Comparison of ENCODE assay signal across 22 cellular contexts in genomic region chr10:72832701-72833100, GRCh38.
DNase-seq lines count a peak whose midpoint lies in the region; ATAC-seq, FAIRE-seq and TF ChIP-seq lines count a peak whose summit lies in the region.
"Had no signal": no experiment of that assay in that cellular context is flagged by ENCODE, and none has a peak within 500 bp of the region (broad histone marks: within the 10 kb centered on the region; RNA-seq: fewer than 3 reads in every experiment).

No MANE protein-coding gene starts in this region.

- TF ChIP-seq EP300 in HepG2 (IDR thresholded peaks at IDR 0.05; ENCODE audit: low read depth in 2 of 2, low read length in 2 of 2): no peak
- TF ChIP-seq EP300 in HepG2 (CRISPR knock-in tag; IDR thresholded peaks at IDR 0.05; ENCODE audit: borderline replicate concordance): no peak

- H3K9me3 Mint-ChIP-seq in brain: no peaks in the 10 kb centered on the region
- H3K9me3 Mint-ChIP-seq: CD8-positive, alpha-beta memory T cell; central memory CD8-positive, alpha-beta T cell; effector memory CD8-positive, alpha-beta T cell; neural crest cell; stimulated activated naive B cell treated with anti-CD40 and anti-IgM and Interleukin-4, amounts not matched to agents 10 μg/mL and 1 μg/mL and 100 μg/mL, for 72 hours had no signal

- CTCF ChIA-PET in HEK293 (lab: Yijun Ruan, JAX) (interaction anchor here (0.5 to 5.2 kb wide), 11 partner anchors 17 to 478 kb away, joined by 3 to 30 read pairs (median 3); partner anchors contain the start of gene DNAJB12), HepG2 (lab: Yijun Ruan, JAX; ENCODE audit: low intra/inter-chr PET ratio, low total read pairs) (interaction anchor here (2.4 kb wide), 1 partner anchor 468 kb away, joined by 18 read pairs; no protein-coding TSS in a partner anchor)

- H3K4me1 ChIP-seq in HEK293 (ENCODE audit: control insufficient read depth, insufficient read depth, low read length): 0 out of 2 replicates have a peak, but pooled peaks cover 6% of the 10 kb centered on the region
- peaks cover 13 to 21% of the 10 kb centered on the region in 2 donors for H3K4me1 ChIP-seq in thoracic aorta (ENCODE audit: control insufficient read depth in 1 of 2, low read depth in 2 of 2)
- H3K4me1 ChIP-seq in HepG2 (ENCODE audit: insufficient read depth, low read length): 0 out of 2 replicates have a peak, but pooled peaks cover 4% of the 10 kb centered on the region

- intact Hi-C loops in HepG2 (cut with micrococcal nuclease; ENCODE audit: unreplicated experiment): loop anchor here (10.0 kb wide), 1 partner anchor 288 kb away; no protein-coding TSS in a partner anchor

- H4K20me1 ChIP-seq in HepG2 (ENCODE audit: insufficient read depth, low read length): no peaks in the 10 kb centered on the region

- H3K4me2 ChIP-seq in HepG2 (ENCODE audit: low read depth, low read length): no peak overlapping the region

- ATAC-seq in thoracic aorta (ENCODE audit: insufficient number of reproducible peaks, low FRiP score, low read depth) (no peak), omental fat pad (ENCODE audit: low FRiP score) (no peak), HepG2 (no peak)
- ATAC-seq: activated CD8-positive, alpha-beta T cell treated with anti-CD3 and anti-CD28 coated beads, Interleukin-2, amount 10 ng/mL, durations not matched to agents 7 days and 5 days; effector memory CD8-positive, alpha-beta T cell; stimulated activated naive B cell treated with anti-CD40 and anti-IgM and Interleukin-4, amounts not matched to agents 10 μg/mL and 1 μg/mL and 100 μg/mL, for 72 hours had no signal

- H3K27me3 Mint-ChIP-seq in brain: peaks cover 2% of the 10 kb centered on the region
- H3K27me3 Mint-ChIP-seq: CD8-positive, alpha-beta memory T cell; central memory CD8-positive, alpha-beta T cell; effector memory CD8-positive, alpha-beta T cell; stimulated activated naive B cell treated with anti-CD40 and anti-IgM and Interleukin-4, amounts not matched to agents 10 μg/mL and 1 μg/mL and 100 μg/mL, for 72 hours had no signal

- peaks cover 39% of the 10 kb centered on the region for H3K4me1 Mint-ChIP-seq in brain
- H3K4me1 Mint-ChIP-seq: CD8-positive, alpha-beta memory T cell; central memory CD8-positive, alpha-beta T cell; neural crest cell had no signal

- POLR2A ChIA-PET in HEK293 (lab: Yijun Ruan, JAX): interaction anchor here (1.6 kb wide), 1 partner anchor 207 kb away, joined by 3 read pairs; the partner anchor contains the start of gene MICU1
- POLR2A ChIA-PET in HepG2 (lab: Yijun Ruan, JAX): no interaction called here

- H3K79me2 ChIP-seq in HepG2 (ENCODE audit: insufficient read depth, low read length): no peaks in the 10 kb centered on the region

- DNase-seq in kidney glomerular epithelial cell (lab: John Stamatoyannopoulos, UW): peak; percentile 10
- DNase-seq in thoracic aorta (ENCODE audit: low spot score): no peak
- DNase-seq in omental fat pad (ENCODE audit: low spot score): no peak
- DNase-seq in iPS-NIHi11 (ENCODE audit: low spot score): no peak
- no peak for DNase-seq in HepG2 (ENCODE audit: low spot score)
- DNase-seq: activated CD4-positive, CD25-positive, alpha-beta regulatory T cell treated with anti-CD3 and anti-CD28 coated beads, Interleukin-2, amount 50 U/mL, for 72 hours; activated CD8-positive, alpha-beta T cell treated with anti-CD3 and anti-CD28 coated beads, Interleukin-2, amount 10 ng/mL, durations not matched to agents 7 days and 5 days; activated naive CD4-positive, alpha-beta T cell treated with Interleukin-2 at 50 U/mL for 16 hours; activated T-cell treated with anti-CD3 and anti-CD28 coated beads, Interleukin-2, amount 50 U/mL, for 1 hour; CD8-positive, alpha-beta memory T cell; effector memory CD8-positive, alpha-beta T cell; GM23248; left lung; NCI-H2081 treated with DMSO at 0.1 percent for 48 hours; SHP77 treated with DMSO at 0.1 percent for 48 hours; stimulated activated CD4-positive, alpha-beta T cell treated with anti-CD3 and anti-CD28 coated beads, Interleukin-1b, Interleukin-23, amount 100 ng/mL, for 48 hours; stimulated activated naive B cell treated with anti-CD40 and anti-IgM and Interleukin-4, amounts not matched to agents 10 μg/mL and 1 μg/mL and 100 μg/mL, for 72 hours had no signal

- no peak overlapping the region for H3K9ac ChIP-seq in HepG2 (ENCODE audit: insufficient read depth, low read depth, low read length)
- H3K9ac ChIP-seq: GM23248 had no signal

- no peak overlapping the region for H3K27ac ChIP-seq in HEK293 (ENCODE audit: extremely low read depth, low read depth, low read length)
- no peak overlapping the region for H3K27ac ChIP-seq in thoracic aorta
- no peak overlapping the region for H3K27ac ChIP-seq in HepG2 (ENCODE audit: extremely low read length, insufficient read depth, low read length)
- H3K27ac ChIP-seq: esophagus muscularis mucosa, GM23248, left lung had no signal

- H3K27me3 ChIP-seq in thoracic aorta (replicated peaks; ENCODE audit: insufficient read depth): no peaks in the 10 kb centered on the region
- no peaks in the 10 kb centered on the region for H3K27me3 ChIP-seq in HepG2 (ENCODE audit: control insufficient read depth in 1 of 2, insufficient read depth in 2 of 2, low read length in 2 of 2)
- H3K27me3 ChIP-seq: esophagus muscularis mucosa, left lung had no signal

- H3K36me3 Mint-ChIP-seq in brain: no peaks in the 10 kb centered on the region
- H3K36me3 Mint-ChIP-seq: stimulated activated naive B cell treated with anti-CD40 and anti-IgM and Interleukin-4, amounts not matched to agents 10 μg/mL and 1 μg/mL and 100 μg/mL, for 72 hours had no signal

- TF ChIP-seq CTCF in HEK293 (tag by site-specific recombination; IDR thresholded peaks at IDR 0.05) (no peak), brain (conservative IDR thresholded peaks at IDR 0.05) (no peak), thoracic aorta (IDR thresholded peaks at IDR 0.05) (no peak), omental fat pad (IDR thresholded peaks at IDR 0.05) (no peak), HepG2 (CRISPR knock-in tag; IDR thresholded peaks at IDR 0.05) (no peak)

- H2AFZ ChIP-seq in HepG2 (ENCODE audit: low read length): no peak overlapping the region
- H2AFZ ChIP-seq: GM23248 had no signal

- in situ Hi-C loops in HepG2 (cut with HindIII; ENCODE audit: extremely low pct_ligation_motif_present, low pct_unique_long_range_greater_than_20kb): loop anchor here (5.0 to 10.0 kb wide), 2 partner anchors 140 to 468 kb away; partner anchors contain the start of gene MCU

- no peak for TF ChIP-seq RAD21 in HepG2 (CRISPR knock-in tag; IDR thresholded peaks at IDR 0.05)

- FAIRE-seq in HepG2 (lab: Jason Lieb, UNC): no peak

- H3K27ac Mint-ChIP-seq in brain: peak overlapping the region in 3 of 5 experiments; percentile 29 to 39 (median 30)
- H3K27ac Mint-ChIP-seq: activated CD8-positive, alpha-beta T cell treated with anti-CD3 and anti-CD28 coated beads, Interleukin-2, amount 10 ng/mL, durations not matched to agents 7 days and 5 days; effector memory CD8-positive, alpha-beta T cell; stimulated activated naive B cell treated with anti-CD40 and anti-IgM and Interleukin-4, amounts not matched to agents 10 μg/mL and 1 μg/mL and 100 μg/mL, for 72 hours had no signal

- no TSS peak for BruUV-seq in HepG2 (replicated peaks; lab: Mats Ljungman, UMichigan)

- H3K9me3 ChIP-seq in HEK293 (ENCODE audit: control insufficient read depth, insufficient read depth, low read depth, low read length) (no peaks in the 10 kb centered on the region), thoracic aorta (no peaks in the 10 kb centered on the region), HepG2 (ENCODE audit: low read length) (no peaks in the 10 kb centered on the region)
- H3K9me3 ChIP-seq: esophagus muscularis mucosa, left lung had no signal

- no peak for TF ChIP-seq POLR2A in HepG2 (IDR thresholded peaks at IDR 0.05; ENCODE audit: insufficient read depth in 1 of 2, low read depth in 2 of 2, low read length in 2 of 2)

- H3K36me3 ChIP-seq in HEK293 (ENCODE audit: control insufficient read depth in 2 of 2, insufficient read depth in 1 of 2, low read length in 2 of 2) (peaks cover 0 to 5% of the 10 kb centered on the region in 2 experiments; a peak in 1 of 3 replicates), thoracic aorta (no peaks in the 10 kb centered on the region), HepG2 (replicated peaks in 1 of 2; ENCODE audit: control insufficient read depth in 1 of 2, insufficient read depth in 2 of 2, low read length in 2 of 2) (peaks cover 4 to 5% of the 10 kb centered on the region in 2 experiments; a peak in 3 of 5 replicates)

- H3K4me3 Mint-ChIP-seq in brain: no peak overlapping the region
- H3K4me3 Mint-ChIP-seq: activated CD8-positive, alpha-beta T cell treated with anti-CD3 and anti-CD28 coated beads, Interleukin-2, amount 10 ng/mL, durations not matched to agents 7 days and 5 days; CD8-positive, alpha-beta memory T cell; central memory CD8-positive, alpha-beta T cell; effector memory CD8-positive, alpha-beta T cell; neural crest cell; stimulated activated naive B cell treated with anti-CD40 and anti-IgM and Interleukin-4, amounts not matched to agents 10 μg/mL and 1 μg/mL and 100 μg/mL, for 72 hours had no signal

- H3K4me3 ChIP-seq in HEK293 (ENCODE audit: low read depth, low read length) (no peak overlapping the region), thoracic aorta (peak overlapping the region; percentile 56), HepG2 (replicated peaks in 1 of 3; ENCODE audit: insufficient read depth in 1 of 3, low read depth in 2 of 3, low read length in 3 of 3) (no peak overlapping the region)
- H3K4me3 ChIP-seq: GM23248, left lung had no signal

TF ChIP-seq in HEK293, 187 proteins besides CTCF, POLR2A, EP300 and RAD21 (continues in another document):
- 0 out of 2 replicates have a peak, but pooled peaks have one; percentile 11 for TF ChIP-seq FEZF1 (tag by site-specific recombination; IDR thresholded peaks at IDR 0.05)

Comparison
In these comparisons a context has a peak if more than half of its experiments do, and no peak if none do; other contexts are left out.
1. Of the 63 proteins assayed by ChIP-seq in both HepG2 and HEK293: peak only in HepG2: none; only in HEK293: ZSCAN30; in both: none; in neither: 62.